Comparison of ENCODE assay signal across 16 cellular contexts in the genomic region with DNA sequence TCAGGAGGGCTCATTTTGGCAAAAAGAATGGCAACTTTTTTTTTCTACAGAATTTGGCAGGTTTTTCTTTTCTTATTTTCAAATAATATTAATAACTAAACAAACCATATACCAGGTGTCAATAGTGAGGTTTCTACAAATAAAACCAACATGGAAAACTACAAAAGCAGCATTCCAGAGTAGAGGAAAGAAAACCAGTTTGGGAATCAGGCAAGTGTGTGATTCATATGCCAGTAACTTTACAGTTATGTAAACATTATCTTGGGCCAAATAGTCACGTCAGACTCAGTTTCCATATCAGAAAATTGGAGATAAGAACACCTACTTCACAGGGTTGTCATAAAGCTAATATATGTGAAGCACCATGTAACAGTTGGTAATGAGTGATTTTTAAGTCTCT. TPM values are rescaled to one million over a fixed set of nuclear protein-coding genes. Genes with fewer than 3 reads are reported as not detected.
A peak's percentile ranks its signal among the peaks of the same experiment; 100 is the strongest.
DNase-seq lines count a peak whose midpoint lies in the region; ATAC-seq, FAIRE-seq and TF ChIP-seq lines count a peak whose summit lies in the region.
"Had no signal": no experiment of that assay in that cellular context is flagged by ENCODE, and none has a peak within 500 bp of the region (broad histone marks: within the 10 kb centered on the region; RNA-seq: fewer than 3 reads in every experiment).

No MANE protein-coding gene starts in this region.

- BruUV-seq in PC-3 (replicated peaks; lab: Mats Ljungman, UMichigan), result TSS peak; percentile 15

- H2AFZ ChIP-seq in PC-3 (ENCODE audit: low read length), result no peak overlapping the region

- H3K9me2 ChIP-seq in PC-3 (replicated peaks; ENCODE audit: low read length), result no peaks in the 10 kb centered on the region

- H3K4me3 Mint-ChIP-seq in CD8-positive, alpha-beta memory T cell, result no peak overlapping the region
- H3K4me3 Mint-ChIP-seq in chondrocyte (ENCODE audit: unreplicated experiment), result no peak overlapping the region

- no peak overlapping the region for H3K4me3 ChIP-seq in CD8-positive, alpha-beta memory T cell (ENCODE audit: low read length)
- peak overlapping the region; percentile 8; the same call in 1 of the 2 replicates for H3K4me3 ChIP-seq in PC-3 (ENCODE audit: low read length)
- H3K4me3 ChIP-seq: upper lobe of left lung had no signal

- peaks cover 7% of the 10 kb centered on the region for H4K20me1 ChIP-seq in PC-3 (ENCODE audit: low read length)

- H3K27me3 ChIP-seq in CD8-positive, alpha-beta memory T cell (ENCODE audit: insufficient read depth, low read length, poor library complexity, severe bottlenecking), result no peaks in the 10 kb centered on the region
- H3K27me3 ChIP-seq in PC-3 (ENCODE audit: low read length), result no peaks in the 10 kb centered on the region
- H3K27me3 ChIP-seq: upper lobe of left lung had no signal

- H3K9me3 ChIP-seq in CD8-positive, alpha-beta memory T cell (ENCODE audit: low read length), result no peaks in the 10 kb centered on the region
- no peaks in the 10 kb centered on the region for H3K9me3 ChIP-seq in PC-3 (ENCODE audit: low read length)
- H3K9me3 ChIP-seq: upper lobe of left lung had no signal

- intact Hi-C loops in PC-3 (cut with micrococcal nuclease), result loop anchor here (5.0 kb wide), 1 partner anchor 48 kb away; no protein-coding TSS in a partner anchor

- peak; percentile 66 for ATAC-seq in PC-3
- no peak for ATAC-seq in HG02970 (IDR thresholded peaks at IDR 0.05; ENCODE audit: low FRiP score, unreplicated experiment)

- peak overlapping the region; percentile 63 for H3K4me2 ChIP-seq in PC-3 (ENCODE audit: low read length)

- H3F3A ChIP-seq in PC-3 (ENCODE audit: low read length, unreplicated experiment), result peaks cover 26% of the 10 kb centered on the region

- H3K9me3 Mint-ChIP-seq in CD8-positive, alpha-beta memory T cell, result no peaks in the 10 kb centered on the region
- no peaks in the 10 kb centered on the region for H3K9me3 Mint-ChIP-seq in chondrocyte (ENCODE audit: low read depth)

- H3K27ac Mint-ChIP-seq in CD8-positive, alpha-beta memory T cell, result no peak overlapping the region
- H3K27ac Mint-ChIP-seq in chondrocyte (ENCODE audit: unreplicated experiment), result peak overlapping the region; percentile 82

- H3K36me3 ChIP-seq in CD8-positive, alpha-beta memory T cell (ENCODE audit: insufficient read depth, low read length), result no peaks in the 10 kb centered on the region
- no peaks in the 10 kb centered on the region for H3K36me3 ChIP-seq in PC-3 (ENCODE audit: low read depth, low read length)
- H3K36me3 ChIP-seq: upper lobe of left lung had no signal

- POLR2A ChIA-PET in CD8-positive, alpha-beta memory T cell (lab: Charles Lee), result no interaction called here
- POLR2A ChIA-PET in PC-3 (lab: Charles Lee; ENCODE audit: unreplicated experiment), result no interaction called here

- H3K79me2 ChIP-seq in PC-3 (ENCODE audit: low read length), result peaks cover 93% of the 10 kb centered on the region

- H3K4me1 Mint-ChIP-seq in CD8-positive, alpha-beta memory T cell, result peaks cover 56 to 81% (median 61%) of the 10 kb centered on the region in 3 donors
- H3K4me1 Mint-ChIP-seq in chondrocyte (ENCODE audit: low read depth), result peaks cover 62% of the 10 kb centered on the region

- TF ChIP-seq CTCF in PC-3 (conservative IDR thresholded peaks at IDR 0.05; ENCODE audit: low read depth, low read length), result no peak
- TF ChIP-seq CTCF in chondrocyte (IDR thresholded peaks at IDR 0.05), result no peak

- H3K4me1 ChIP-seq in CD8-positive, alpha-beta memory T cell (ENCODE audit: insufficient read depth, low read length), result peaks cover 38% of the 10 kb centered on the region
- H3K4me1 ChIP-seq in PC-3 (ENCODE audit: insufficient read depth, low read length), result peaks cover 49% of the 10 kb centered on the region

- FAIRE-seq in urothelium cell line (lab: Jason Lieb, UNC), result no peak
- FAIRE-seq: TTC549 had no signal

- no peak for DNase-seq in CD8-positive, alpha-beta memory T cell
- DNase-seq in PC-3 (peak; percentile 78), chondrocyte (ENCODE audit: low spot score) (no peak), lung microvascular endothelial cell (ENCODE audit: low read depth in 2 of 2) (peak; percentile 34 to 66), urothelium cell line (ENCODE audit: low spot score) (no peak), SIG-M5 (lab: John Stamatoyannopoulos, UW) (no peak), inferior parietal cortex (ENCODE audit: extremely low spot score) (no peak)
- DNase-seq: activated effector memory CD4-positive, alpha-beta T cell treated with anti-CD3 and anti-CD28 coated beads, Interleukin-2, amount 50 U/mL, for 16 hours; AML-193; NCI-H1694 treated with DMSO at 0.1 percent for 48 hours; NCI-H526; Right ventricle myocardium superior; stimulated activated CD4-positive, alpha-beta T cell treated with anti-CD3 and anti-CD28 coated beads, Interleukin-2, amount 100 ng/mL, for 24 hours; upper lobe of left lung had no signal

- H3K27ac ChIP-seq in CD8-positive, alpha-beta memory T cell (ENCODE audit: low read depth, low read length), result peak overlapping the region; percentile 35
- H3K27ac ChIP-seq in PC-3 (ENCODE audit: low read length), result peak overlapping the region; percentile 57

- H3K9ac ChIP-seq in PC-3 (ENCODE audit: low read length), result no peak overlapping the region

- CTCF ChIA-PET in CD8-positive, alpha-beta memory T cell (lab: Charles Lee), result no interaction called here
- CTCF ChIA-PET in PC-3 (lab: Charles Lee), result no interaction called here

- H3K27me3 Mint-ChIP-seq in CD8-positive, alpha-beta memory T cell, result no peaks in the 10 kb centered on the region
- H3K27me3 Mint-ChIP-seq in chondrocyte (ENCODE audit: low read depth), result no peaks in the 10 kb centered on the region

- peaks cover 0 to 1% (median 0%) of the 10 kb centered on the region in 3 donors for H3K36me3 Mint-ChIP-seq in CD8-positive, alpha-beta memory T cell
- H3K36me3 Mint-ChIP-seq in chondrocyte (ENCODE audit: low read depth), result no peaks in the 10 kb centered on the region

RNA-seq across cellular contexts. Expression of a gene that starts 51.7 kb away (rescaled TPM):
- 10 to 100 TPM; 44.7 to 46.9 TPM for total RNA-seq in CD8-positive, alpha-beta memory T cell
- 25.8 TPM for polyA plus RNA-seq in CD8-positive, alpha-beta memory T cell
- total RNA-seq in PC-3 (2014; rRNA removed) (62.8 and 69.2 TPM in 2 replicates), chondrocyte (54.8 to 58.1 TPM (median 54.8 TPM) in 3 replicates), lung microvascular endothelial cell (49.0 and 61.5 TPM in 2 replicates)

Comparison
In these comparisons a context has a peak if more than half of its experiments do, and no peak if none do; other contexts are left out.
1. DNase-seq: peak in PC-3 (single experiment) and lung microvascular endothelial cell (2 of 2); none in CD8-positive, alpha-beta memory T cell (0 of 5), chondrocyte (single experiment), urothelium cell line (single experiment), SIG-M5 (single experiment) and inferior parietal cortex (single experiment).